ENCODE assay signal across 7 cellular contexts in the genomic region with DNA sequence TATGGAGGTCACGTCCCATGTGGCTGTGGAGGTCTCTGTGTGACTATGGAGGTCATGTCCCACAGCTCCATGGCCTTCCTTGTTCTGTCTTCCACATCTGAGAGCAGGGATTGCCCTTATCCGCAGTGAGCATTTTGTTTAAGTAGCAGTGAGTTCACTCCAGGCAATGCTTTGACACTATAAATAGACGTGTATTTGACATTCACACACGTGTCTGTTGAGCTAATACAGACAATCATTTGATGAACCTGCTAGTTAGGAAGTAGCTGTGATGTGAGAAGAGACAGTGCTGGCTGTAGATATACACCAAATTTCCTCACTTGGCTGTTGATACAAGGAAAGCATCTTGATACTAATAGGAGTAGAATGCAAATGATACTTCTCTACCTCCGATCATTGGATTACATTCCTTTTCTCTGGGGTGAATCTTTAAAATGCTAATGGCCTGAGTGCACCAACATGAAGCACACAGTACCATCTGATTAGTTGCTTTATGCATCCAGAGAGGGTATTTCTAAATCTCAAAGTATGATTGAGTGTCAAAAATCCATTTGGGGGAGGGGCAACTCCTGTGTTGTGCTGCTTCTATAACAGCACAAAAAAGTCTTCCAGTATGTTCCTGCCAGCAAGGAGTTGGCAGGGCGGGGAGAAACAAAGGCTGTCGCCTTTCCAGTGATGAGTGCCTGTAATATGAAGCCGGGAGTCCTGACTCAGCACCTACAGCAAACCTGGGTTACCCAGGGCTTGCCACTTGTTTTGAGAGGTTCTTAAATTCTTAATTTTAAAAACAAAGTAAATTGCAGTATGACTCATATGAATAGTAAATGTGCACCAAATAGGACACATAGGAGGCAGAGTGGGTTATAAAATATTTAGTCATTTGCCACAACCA. TPM values are rescaled to one million over a fixed set of nuclear protein-coding genes. Genes with fewer than 3 reads are reported as not detected.
DNase-seq lines count a peak whose midpoint lies in the region; ATAC-seq and TF ChIP-seq lines count a peak whose summit lies in the region.

No MANE protein-coding gene starts in this region.

- no peaks in the 10 kb centered on the region for H3K27me3 ChIP-seq in GM23338 (ENCODE audit: insufficient read depth)
- no peaks in the 10 kb centered on the region for H3K27me3 ChIP-seq in endodermal cell (ENCODE audit: control insufficient read depth, insufficient read depth, low read length, poor library complexity, severe bottlenecking)
- no peaks in the 10 kb centered on the region for H3K27me3 ChIP-seq in testis
- H3K27me3 ChIP-seq in ovary: no peaks in the 10 kb centered on the region

- H3K4me1 Mint-ChIP-seq in GM23338: peaks cover 22% of the 10 kb centered on the region
- H3K4me1 Mint-ChIP-seq in endodermal cell: peaks cover 29% of the 10 kb centered on the region

- H3K4me1 ChIP-seq in GM23338 (ENCODE audit: insufficient read depth) (peaks cover 17% of the 10 kb centered on the region), endodermal cell (ENCODE audit: control insufficient read depth, insufficient read depth, low read length) (peaks cover 8% of the 10 kb centered on the region), testis (no peaks in the 10 kb centered on the region), ovary (ENCODE audit: insufficient read depth) (peaks cover 16% of the 10 kb centered on the region)

- H3K27ac ChIP-seq in GM23338 (ENCODE audit: low read depth): peak overlapping the region; percentile 0
- H3K27ac ChIP-seq in endodermal cell (ENCODE audit: low read depth, low read length): peak overlapping the region; percentile 69
- no peak overlapping the region for H3K27ac ChIP-seq in testis
- H3K27ac ChIP-seq in ovary: no peak overlapping the region

- H3K9me3 ChIP-seq in endodermal cell (ENCODE audit: control insufficient read depth, low read length) (no peaks in the 10 kb centered on the region), testis (no peaks in the 10 kb centered on the region), ovary (no peaks in the 10 kb centered on the region)

- H3K27ac Mint-ChIP-seq in GM23338 (no peak overlapping the region), endodermal cell (no peak overlapping the region)

- H3K36me3 Mint-ChIP-seq in GM23338 (ENCODE audit: low read depth): peaks cover 47% of the 10 kb centered on the region
- H3K36me3 Mint-ChIP-seq in endodermal cell (ENCODE audit: low read depth): peaks cover 47% of the 10 kb centered on the region

- peak overlapping the region; percentile 29 for H3K4me3 ChIP-seq in GM23338
- H3K4me3 ChIP-seq in endodermal cell (ENCODE audit: low read length): no peak overlapping the region
- no peak overlapping the region for H3K4me3 ChIP-seq in testis
- no peak overlapping the region for H3K4me3 ChIP-seq in ovary

- WGBS in endodermal cell (ENCODE audit: insufficient coverage in 1 of 2, insufficient read length in 1 of 2), 2 experiments: 57 to 61% methylated on average over 7 to 8 of the region's 8 CpGs
- WGBS in testis, 2 donors: 59 to 77% methylated on average over 8 of the region's 8 CpGs
- WGBS in ovary, 3 donors: 40 to 43% (median 41%) methylated on average over 8 of the region's 8 CpGs

- no peak for TF ChIP-seq CTCF in GM23338 (conservative IDR thresholded peaks at IDR 0.05; ENCODE audit: low read depth in 2 of 2)
- TF ChIP-seq CTCF in endodermal cell (conservative IDR thresholded peaks at IDR 0.05): no peak
- TF ChIP-seq CTCF in testis (IDR thresholded peaks at IDR 0.05): no peak
- no peak for TF ChIP-seq CTCF in ovary (IDR thresholded peaks at IDR 0.05)

- no peak for TF ChIP-seq EP300 in ovary (IDR thresholded peaks at IDR 0.05)

- H3K9ac ChIP-seq in endodermal cell (ENCODE audit: extremely low read depth, low read length, poor library complexity, severe bottlenecking): no peak overlapping the region

- H3K4me3 Mint-ChIP-seq in GM23338: no peak overlapping the region
- no peak overlapping the region for H3K4me3 Mint-ChIP-seq in endodermal cell

- ATAC-seq in GM23338 (peak; percentile 80), HG02588 (IDR thresholded peaks at IDR 0.05; ENCODE audit: unreplicated experiment) (no peak)

- intact Hi-C loops in testis (cut with DNase I; ENCODE audit: low total_unique reads) (no loop called here), ovary (cut with DNase I) (loop anchor here in 1 of 4 donors (10.0 kb wide), 1 partner anchor 182 kb away; no protein-coding TSS in a partner anchor)

- peaks cover 100% of the 10 kb centered on the region for H3K79me2 ChIP-seq in GM23338 (replicated peaks; ENCODE audit: insufficient read depth)

- H3K36me3 ChIP-seq in GM23338 (ENCODE audit: insufficient read depth) (peaks cover 6% of the 10 kb centered on the region; the same call in 1 of the 2 replicates), endodermal cell (ENCODE audit: control insufficient read depth, insufficient read depth, low read length) (peaks cover 61% of the 10 kb centered on the region), testis (ENCODE audit: low read depth, missing control alignments) (no peaks in the 10 kb centered on the region), ovary (no peaks in the 10 kb centered on the region)

- no peaks in the 10 kb centered on the region; the same call in 1 of the 2 replicates for H3K9me2 ChIP-seq in GM23338 (ENCODE audit: insufficient read depth)

- DNase-seq in GM23338 (ENCODE audit: low spot score): peak; percentile 70
- peak; percentile 71 for DNase-seq in NCI-H2171 (lab: John Stamatoyannopoulos, UW)
- peak; percentile 74 for DNase-seq in endodermal cell
- DNase-seq in myocyte (ENCODE audit: low read depth): peak; percentile 71
- DNase-seq in testis: no peak
- no peak for DNase-seq in ovary

- H2AFZ ChIP-seq in GM23338: no peak overlapping the region

- H3K4me2 ChIP-seq in GM23338: peak overlapping the region; percentile 13

- no peak for TF ChIP-seq POLR2A in testis (IDR thresholded peaks at IDR 0.05)
- no peak for TF ChIP-seq POLR2A in ovary (IDR thresholded peaks at IDR 0.05)

- peaks cover 36% of the 10 kb centered on the region for H4K20me1 ChIP-seq in GM23338 (replicated peaks; ENCODE audit: insufficient read depth)

- H3K9me3 Mint-ChIP-seq in GM23338 (no peaks in the 10 kb centered on the region), endodermal cell (no peaks in the 10 kb centered on the region)

- no peaks in the 10 kb centered on the region for H3K27me3 Mint-ChIP-seq in GM23338 (ENCODE audit: insufficient read depth, low read depth, poor library complexity)
- H3K27me3 Mint-ChIP-seq in endodermal cell (ENCODE audit: insufficient read depth): no peaks in the 10 kb centered on the region

- 0 out of 2 replicates have a peak, but pooled peaks cover 2% of the 10 kb centered on the region for H3F3A ChIP-seq in GM23338 (replicated peaks; ENCODE audit: low read depth)

RNA-seq across cellular contexts. Expression of a gene that starts 7.0 kb away (rescaled TPM):
- 121 and 195 TPM in 2 replicates for total RNA-seq in GM23338 (2014; rRNA removed; shearing (Covaris generic))
- polyA plus RNA-seq in GM23338 (2016; fragmentation: Nextera tagmentation; extraction: Ambion mirVana) (64.2 and 67.5 TPM in 2 replicates), testis (ENCODE audit: insufficient read depth, low read depth, low replicate concordance) (103 TPM), ovary (10 to 100 TPM; 24.0 to 43.5 TPM)
- total RNA-seq in endodermal cell (10 to 100 TPM; 92.9 to 99.4 TPM), myocyte (108 and 130 TPM in 2 replicates), testis (100 to 1,000 TPM; 152 to 168 TPM), ovary (10 to 100 TPM; 41.1 to 66.4 (median 50.0) TPM)
- polyA plus RNA-seq in endodermal cell (2013, experiment 1 of 2): 64.6 TPM
- polyA plus RNA-seq in endodermal cell (2013, experiment 2 of 2): 64.5 TPM
- 52.7 TPM for polyA plus RNA-seq in myocyte (2012)

RNA-seq across cellular contexts. Expression of a gene that starts 7.9 kb away (rescaled TPM):
- 107 and 110 TPM in 2 replicates for total RNA-seq in GM23338 (2014; rRNA removed; shearing (Covaris generic))
- polyA plus RNA-seq in GM23338 (2016; fragmentation: Nextera tagmentation; extraction: Ambion mirVana): 77.2 and 79.6 TPM in 2 replicates
- total RNA-seq in endodermal cell: 10 to 100 TPM; 70.5 to 71.7 TPM
- polyA plus RNA-seq in endodermal cell (2013, experiment 1 of 2): 55.5 TPM
- 54.2 TPM for polyA plus RNA-seq in endodermal cell (2013, experiment 2 of 2)
- 53.3 and 63.2 TPM in 2 replicates for total RNA-seq in myocyte
- polyA plus RNA-seq in myocyte (2012): 38.4 TPM
- total RNA-seq in testis: 10 to 100 TPM; 72.2 to 73.4 TPM
- 130 TPM for polyA plus RNA-seq in testis (ENCODE audit: insufficient read depth, low read depth, low replicate concordance)
- 10 to 100 TPM; 43.5 to 56.2 (median 53.5) TPM for total RNA-seq in ovary
- polyA plus RNA-seq in ovary: 10 to 100 TPM; 46.1 to 55.9 TPM

RNA-seq across cellular contexts. Expression of a gene that starts 58.0 kb away (rescaled TPM):
- total RNA-seq in GM23338 (2014; rRNA removed; shearing (Covaris generic)): not detected in 2 replicates
- polyA plus RNA-seq in GM23338 (2016; fragmentation: Nextera tagmentation; extraction: Ambion mirVana) (0.21 and 0.53 TPM in 2 replicates), testis (ENCODE audit: insufficient read depth, low read depth, low replicate concordance) (0.42 TPM), ovary (not detected)
- total RNA-seq in endodermal cell (under 1 TPM; 0.40 to 0.84 TPM), myocyte (not detected in 2 replicates), testis (under 1 TPM; 0.63 to 0.81 TPM), ovary (not detected)
- polyA plus RNA-seq in endodermal cell (2013, experiment 1 of 2): 0.53 TPM
- not detected for polyA plus RNA-seq in endodermal cell (2013, experiment 2 of 2)
- 0.11 TPM for polyA plus RNA-seq in myocyte (2012)

Comparison
In these comparisons a context has a peak if more than half of its experiments do, and no peak if none do; other contexts are left out.
1. DNase-seq: peak in GM23338 (single experiment), NCI-H2171 (single experiment), endodermal cell (single experiment) and myocyte (single experiment); none in testis (single experiment) and ovary (0 of 5).
2. H3K27ac ChIP-seq: peak in GM23338 (single experiment) and endodermal cell (single experiment); none in testis (0 of 2) and ovary (0 of 2).